ENCODE assay signal across 27 cellular contexts in the genomic region with DNA sequence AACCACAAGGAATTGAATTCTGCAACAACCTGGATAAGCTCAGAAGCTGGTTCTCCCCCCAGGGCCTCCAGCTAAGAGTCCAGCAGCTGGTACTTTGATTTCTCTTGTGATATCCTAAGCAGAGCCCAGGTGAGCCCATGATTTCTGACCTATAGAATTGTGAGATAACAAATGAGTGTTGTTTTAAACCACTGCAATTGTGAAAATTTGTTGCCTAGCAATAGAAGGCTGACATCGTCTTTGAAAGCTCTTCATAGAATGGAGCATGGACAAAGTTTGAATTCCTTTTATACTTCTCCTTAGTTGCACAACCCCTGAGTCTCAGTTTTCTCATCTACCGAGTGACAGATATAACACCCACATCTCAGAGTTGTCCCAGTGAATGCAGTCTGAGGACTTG.
"Had no signal": no experiment of that assay in that cellular context is flagged by ENCODE, and none has a peak within 500 bp of the region (broad histone marks: within the 10 kb centered on the region; RNA-seq: fewer than 3 reads in every experiment).

No MANE protein-coding gene starts in this region.

- H3K27ac Mint-ChIP-seq: dendritic cell treated with granulocyte-macrophage colony-stimulating factor and Interleukin-4, amounts not matched to agents 40 ng/mL and 50 ng/mL, for 4 days; effector memory CD8-positive, alpha-beta T cell had no signal

- ATAC-seq: effector memory CD8-positive, alpha-beta T cell; esophagus mucosa; foreskin keratinocyte; gastrocnemius medialis; gastroesophageal sphincter; heart left ventricle had no signal

- H3K4me3 ChIP-seq: colonic mucosa, coronary artery, dorsolateral prefrontal cortex, esophagus muscularis mucosa, esophagus squamous epithelium, gastrocnemius medialis, gastroesophageal sphincter, heart left ventricle had no signal

- FAIRE-seq: colon, endometrium, endothelial cell of umbilical vein, frontal cortex had no signal

- H3K9me3 Mint-ChIP-seq: effector memory CD8-positive, alpha-beta T cell had no signal

- H3K4me1 ChIP-seq: colonic mucosa, esophagus squamous epithelium, foreskin keratinocyte, gastrocnemius medialis, heart left ventricle had no signal

- H3K27me3 Mint-ChIP-seq: dendritic cell treated with granulocyte-macrophage colony-stimulating factor and Interleukin-4, amounts not matched to agents 40 ng/mL and 50 ng/mL, for 4 days had no signal

- H3K27me3 ChIP-seq: colonic mucosa, esophagus muscularis mucosa, foreskin keratinocyte had no signal

- H3K9me3 ChIP-seq: colonic mucosa, gastrocnemius medialis had no signal

- H3K36me3 ChIP-seq: colonic mucosa, esophagus muscularis mucosa, esophagus squamous epithelium, gastrocnemius medialis, gastroesophageal sphincter, heart left ventricle had no signal

- H3K4me3 Mint-ChIP-seq: dendritic cell treated with granulocyte-macrophage colony-stimulating factor and Interleukin-4, amounts not matched to agents 40 ng/mL and 50 ng/mL, for 4 days; effector memory CD8-positive, alpha-beta T cell had no signal

- DNase-seq: colonic mucosa; cortex of kidney; dermis blood vessel endothelial cell; dorsolateral prefrontal cortex; effector CD4-positive, alpha-beta T cell; effector CD8-positive, alpha-beta T cell; effector memory CD4-positive, alpha-beta T cell; effector memory CD8-positive, alpha-beta T cell; erythroblast; esophagus squamous epithelium; foreskin fibroblast; foreskin keratinocyte; foreskin melanocyte; gastrocnemius medialis; glutamatergic neuron; head of caudate nucleus; heart left ventricle had no signal

- H3K27ac ChIP-seq: colonic mucosa, coronary artery, dorsolateral prefrontal cortex, epithelial cell of prostate, esophagus muscularis mucosa, esophagus squamous epithelium, foreskin keratinocyte, gastrocnemius medialis, gastroesophageal sphincter, heart left ventricle had no signal
